In genomic region chr13:33230178-33230881, GRCh38 we compare ENCODE assay signal across 8 cellular contexts. TPM values are rescaled to one million over a fixed set of nuclear protein-coding genes. Genes with fewer than 3 reads are reported as not detected.
DNase-seq lines count a peak whose midpoint lies in the region; ATAC-seq and FAIRE-seq lines count a peak whose summit lies in the region.
"Had no signal": no experiment of that assay in that cellular context is flagged by ENCODE, and none has a peak within 500 bp of the region (broad histone marks: within the 10 kb centered on the region; RNA-seq: fewer than 3 reads in every experiment).

No MANE protein-coding gene starts in this region.

- ATAC-seq in left colon (peak; percentile 32), GM21619 (IDR thresholded peaks at IDR 0.05; ENCODE audit: unreplicated experiment) (no peak)

- intact Hi-C loops in left colon (cut with DNase I, micrococcal nuclease), result no loop called here

- peak; percentile 11 for DNase-seq in RCC 7860 (ENCODE audit: low spot score)
- DNase-seq in caudate nucleus (lab: John Stamatoyannopoulos, UW), result no peak
- DNase-seq in left colon, result no peak
- no peak for DNase-seq in occipital lobe (lab: John Stamatoyannopoulos, UW)
- no peak for DNase-seq in activated T-cell treated with anti-CD3 and anti-CD28 coated beads, Interleukin-2, amount 50 U/mL, for 1 hour
- DNase-seq: stimulated activated naive CD4-positive, alpha-beta T cell treated with Interleukin-2 at 50 U/mL for 16 hours had no signal

- H3K27ac ChIP-seq in caudate nucleus (ENCODE audit: low read depth, low read length) (peak overlapping the region; percentile 92), temporal lobe (ENCODE audit: low read depth, low read length) (peak overlapping the region; percentile 87)

- no peak for FAIRE-seq in RCC 7860 (lab: Jason Lieb, UNC)

RNA-seq across cellular contexts. Expression of gene STARD13, which starts 55.2 kb away (rescaled TPM):
- 10 to 100 TPM; 28.7 to 32.9 TPM for total RNA-seq in left colon
- total RNA-seq in temporal lobe, result 7.1 TPM
- total RNA-seq in occipital lobe, result 12.3 TPM
